ENCODE assay signal across 22 cellular contexts in genomic region chr12:77433799-77434198, GRCh38.
DNase-seq lines count a peak whose midpoint lies in the region; ATAC-seq and TF ChIP-seq lines count a peak whose summit lies in the region.
"Had no signal": no experiment of that assay in that cellular context is flagged by ENCODE, and none has a peak within 500 bp of the region (broad histone marks: within the 10 kb centered on the region; RNA-seq: fewer than 3 reads in every experiment).

No MANE protein-coding gene starts in this region.

- H3K27me3 Mint-ChIP-seq in activated CD8-positive, alpha-beta T cell treated with anti-CD3 and anti-CD28 coated beads for 36 hours, result no peaks in the 10 kb centered on the region
- H3K27me3 Mint-ChIP-seq: central memory CD8-positive, alpha-beta T cell had no signal

- intact Hi-C loops in activated CD8-positive, alpha-beta T cell treated with anti-CD3 and anti-CD28 coated beads for 36 hours (cut with micrococcal nuclease), result no loop called here

- H3K4me2 ChIP-seq in osteoblast (ENCODE audit: insufficient read depth, low read length), result no peak overlapping the region

- no peak overlapping the region for H3K27ac Mint-ChIP-seq in activated CD8-positive, alpha-beta T cell treated with anti-CD3 and anti-CD28 coated beads for 36 hours
- H3K27ac Mint-ChIP-seq: stimulated activated effector memory CD8-positive, alpha-beta T cell treated with anti-CD3 and anti-CD28 coated beads, Interleukin-12 subunit alpha, Interleukin-12 subunit beta, amount 100 ng/mL, for 72 hours had no signal

- no peaks in the 10 kb centered on the region for H3K9me3 ChIP-seq in osteoblast (ENCODE audit: low read depth, low read length)
- H3K9me3 ChIP-seq: testis had no signal

- H3K27ac ChIP-seq in osteoblast (ENCODE audit: low read depth, low read length), result no peak overlapping the region
- H3K27ac ChIP-seq: testis, WERI-Rb-1 had no signal

- DNase-seq in EH (ENCODE audit: low read depth) (peak; percentile 31), MV-4-11 (lab: John Stamatoyannopoulos, UW) (peak; percentile 42), choroid plexus epithelial cell (ENCODE audit: low read depth) (peak; percentile 10), retinal pigment epithelial cell (ENCODE audit: low read depth) (peak; percentile 15), osteoblast (ENCODE audit: insufficient read length, low spot score, missing footprints) (no peak), LoVo (ENCODE audit: low spot score) (no peak)
- no peak for DNase-seq in activated CD8-positive, alpha-beta T cell treated with anti-CD3 and anti-CD28 coated beads for 36 hours
- DNase-seq: activated CD4-positive, alpha-beta T cell treated with anti-CD3 and anti-CD28 coated beads, Interleukin-2, amount 50 U/mL, for 4 hours; activated gamma-delta T cell treated with Interleukin-2 at 50 U/mL for 16 hours; amniotic stem cell; head of caudate nucleus; NCI-H1092 treated with DMSO at 0.1 percent for 48 hours; NCI-H526 treated with DMSO at 0.1 percent for 48 hours; occipital lobe; right cardiac atrium; Right ventricle myocardium superior; testis; WERI-Rb-1 had no signal

- TF ChIP-seq CTCF in choroid plexus epithelial cell (conservative IDR thresholded peaks at IDR 0.05; ENCODE audit: low read depth, low read length) (no peak), retinal pigment epithelial cell (conservative IDR thresholded peaks at IDR 0.05; ENCODE audit: low read depth, low read length) (no peak), osteoblast (IDR thresholded peaks at IDR 0.05; ENCODE audit: extremely low read depth, low read depth, low read length) (no peak)
- TF ChIP-seq CTCF in activated CD8-positive, alpha-beta T cell treated with anti-CD3 and anti-CD28 coated beads for 36 hours (IDR thresholded peaks at IDR 0.05), result no peak

- no peaks in the 10 kb centered on the region for H3K4me1 Mint-ChIP-seq in activated CD8-positive, alpha-beta T cell treated with anti-CD3 and anti-CD28 coated beads for 36 hours (ENCODE audit: low read depth)
- H3K4me1 Mint-ChIP-seq: central memory CD8-positive, alpha-beta T cell; stimulated activated effector memory CD8-positive, alpha-beta T cell treated with anti-CD3 and anti-CD28 coated beads, Interleukin-12 subunit alpha, Interleukin-12 subunit beta, amount 100 ng/mL, for 72 hours had no signal

- no peak overlapping the region for H3K4me3 Mint-ChIP-seq in activated CD8-positive, alpha-beta T cell treated with anti-CD3 and anti-CD28 coated beads for 36 hours
- H3K4me3 Mint-ChIP-seq: central memory CD8-positive, alpha-beta T cell; stimulated activated effector memory CD8-positive, alpha-beta T cell treated with anti-CD3 and anti-CD28 coated beads, Interleukin-12 subunit alpha, Interleukin-12 subunit beta, amount 100 ng/mL, for 72 hours had no signal

- no peak overlapping the region for H2AFZ ChIP-seq in osteoblast (ENCODE audit: low read length)

- H3K4me3 ChIP-seq in choroid plexus epithelial cell (ENCODE audit: low read depth, low read length), result no peak overlapping the region
- H3K4me3 ChIP-seq in retinal pigment epithelial cell (ENCODE audit: low read length), result no peak overlapping the region
- no peak overlapping the region for H3K4me3 ChIP-seq in osteoblast (ENCODE audit: insufficient read depth, low read length)
- H3K4me3 ChIP-seq: testis had no signal

- no peaks in the 10 kb centered on the region for H3K27me3 ChIP-seq in osteoblast (ENCODE audit: insufficient read depth, low read length)
- H3K27me3 ChIP-seq: testis had no signal

- H3K36me3 Mint-ChIP-seq in activated CD8-positive, alpha-beta T cell treated with anti-CD3 and anti-CD28 coated beads for 36 hours (ENCODE audit: low read depth), result no peaks in the 10 kb centered on the region
- H3K36me3 Mint-ChIP-seq: stimulated activated effector memory CD8-positive, alpha-beta T cell treated with anti-CD3 and anti-CD28 coated beads, Interleukin-12 subunit alpha, Interleukin-12 subunit beta, amount 100 ng/mL, for 72 hours had no signal

- no peaks in the 10 kb centered on the region for H3K36me3 ChIP-seq in osteoblast (ENCODE audit: insufficient read depth, low read length)
- H3K36me3 ChIP-seq: WERI-Rb-1 had no signal

- peaks cover 4% of the 10 kb centered on the region for H3K4me1 ChIP-seq in osteoblast (ENCODE audit: insufficient read depth, low read length)
- H3K4me1 ChIP-seq: testis had no signal

- H3K79me2 ChIP-seq in osteoblast (ENCODE audit: insufficient read depth, low read length), result no peaks in the 10 kb centered on the region

- ATAC-seq in activated CD8-positive, alpha-beta T cell treated with anti-CD3 and anti-CD28 coated beads for 36 hours, result no peak
- ATAC-seq in HG03108 (IDR thresholded peaks at IDR 0.05; ENCODE audit: unreplicated experiment), result no peak
- ATAC-seq: esophagus mucosa; right cardiac atrium; stimulated activated effector memory CD8-positive, alpha-beta T cell treated with anti-CD3 and anti-CD28 coated beads, Interleukin-12 subunit alpha, Interleukin-12 subunit beta, amount 100 ng/mL, for 72 hours had no signal

- no peaks in the 10 kb centered on the region for H4K20me1 ChIP-seq in osteoblast (ENCODE audit: insufficient read depth, low read length)

- no peaks in the 10 kb centered on the region for H3K9me3 Mint-ChIP-seq in activated CD8-positive, alpha-beta T cell treated with anti-CD3 and anti-CD28 coated beads for 36 hours

- POLR2A ChIA-PET in activated CD8-positive, alpha-beta T cell treated with anti-CD3 and anti-CD28 coated beads for 36 hours (lab: Charles Lee), result no interaction called here

- CTCF ChIA-PET in activated CD8-positive, alpha-beta T cell treated with anti-CD3 and anti-CD28 coated beads for 36 hours (lab: Charles Lee), result no interaction called here

Comparison
In these comparisons a context has a peak if more than half of its experiments do, and no peak if none do; other contexts are left out.
1. DNase-seq: peak in EH (single experiment), MV-4-11 (single experiment), choroid plexus epithelial cell (single experiment) and retinal pigment epithelial cell (single experiment); none in activated CD8-positive, alpha-beta T cell treated with anti-CD3 and anti-CD28 coated beads for 36 hours (single experiment), osteoblast (single experiment) and LoVo (single experiment).